Comparison of ENCODE assay signal across 1 cellular context in genomic region chr14:39266871-39267591, GRCh38.
A peak's percentile ranks its signal among the peaks of the same experiment; 100 is the strongest.
TF ChIP-seq lines count a peak whose summit lies in the region.

No MANE protein-coding gene starts in this region.

TF ChIP-seq in HepG2, 621 proteins besides CTCF, POLR2A, EP300 and RAD21 (continued from another document and continues in another):
- TF ChIP-seq, protein P1, sequence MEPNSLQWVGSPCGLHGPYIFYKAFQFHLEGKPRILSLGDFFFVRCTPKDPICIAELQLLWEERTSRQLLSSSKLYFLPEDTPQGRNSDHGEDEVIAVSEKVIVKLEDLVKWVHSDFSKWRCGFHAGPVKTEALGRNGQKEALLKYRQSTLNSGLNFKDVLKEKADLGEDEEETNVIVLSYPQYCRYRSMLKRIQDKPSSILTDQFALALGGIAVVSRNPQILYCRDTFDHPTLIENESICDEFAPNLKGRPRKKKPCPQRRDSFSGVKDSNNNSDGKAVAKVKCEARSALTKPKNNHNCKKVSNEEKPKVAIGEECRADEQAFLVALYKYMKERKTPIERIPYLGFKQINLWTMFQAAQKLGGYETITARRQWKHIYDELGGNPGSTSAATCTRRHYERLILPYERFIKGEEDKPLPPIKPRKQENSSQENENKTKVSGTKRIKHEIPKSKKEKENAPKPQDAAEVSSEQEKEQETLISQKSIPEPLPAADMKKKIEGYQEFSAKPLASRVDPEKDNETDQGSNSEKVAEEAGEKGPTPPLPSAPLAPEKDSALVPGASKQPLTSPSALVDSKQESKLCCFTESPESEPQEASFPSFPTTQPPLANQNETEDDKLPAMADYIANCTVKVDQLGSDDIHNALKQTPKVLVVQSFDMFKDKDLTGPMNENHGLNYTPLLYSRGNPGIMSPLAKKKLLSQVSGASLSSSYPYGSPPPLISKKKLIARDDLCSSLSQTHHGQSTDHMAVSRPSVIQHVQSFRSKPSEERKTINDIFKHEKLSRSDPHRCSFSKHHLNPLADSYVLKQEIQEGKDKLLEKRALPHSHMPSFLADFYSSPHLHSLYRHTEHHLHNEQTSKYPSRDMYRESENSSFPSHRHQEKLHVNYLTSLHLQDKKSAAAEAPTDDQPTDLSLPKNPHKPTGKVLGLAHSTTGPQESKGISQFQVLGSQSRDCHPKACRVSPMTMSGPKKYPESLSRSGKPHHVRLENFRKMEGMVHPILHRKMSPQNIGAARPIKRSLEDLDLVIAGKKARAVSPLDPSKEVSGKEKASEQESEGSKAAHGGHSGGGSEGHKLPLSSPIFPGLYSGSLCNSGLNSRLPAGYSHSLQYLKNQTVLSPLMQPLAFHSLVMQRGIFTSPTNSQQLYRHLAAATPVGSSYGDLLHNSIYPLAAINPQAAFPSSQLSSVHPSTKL (CRISPR knock-in tag; IDR thresholded peaks at IDR 0.05), result peak; percentile 74
- TF ChIP-seq THAP11 (CRISPR knock-in tag; IDR thresholded peaks at IDR 0.05), result peak; percentile 68; the same call in 1 of the 2 replicates
- TF ChIP-seq IKZF4 (CRISPR knock-in tag; IDR thresholded peaks at IDR 0.05; ENCODE audit: borderline replicate concordance, low read depth, not compliant biosample characterization), result peak; percentile 36
- TF ChIP-seq ZHX1 (CRISPR knock-in tag; IDR thresholded peaks at IDR 0.05; ENCODE audit: low read depth), result no peak
- TF ChIP-seq PAF1 (CRISPR knock-in tag; IDR thresholded peaks at IDR 0.05), result no peak; the same call in none of the 2 replicates
- peak; percentile 96 for TF ChIP-seq SAFB2 (CRISPR knock-in tag; IDR thresholded peaks at IDR 0.05; ENCODE audit: borderline replicate concordance, low read depth)
- peak; percentile 98 for TF ChIP-seq ZBTB7B (CRISPR knock-in tag; IDR thresholded peaks at IDR 0.05)
- no peak for TF ChIP-seq FOXA3 (CRISPR knock-in tag; IDR thresholded peaks at IDR 0.05)
- TF ChIP-seq ATF7-NPFF (CRISPR knock-in tag; IDR thresholded peaks at IDR 0.05; ENCODE audit: low read depth), result peak; percentile 70; the same call in 1 of the 2 replicates
- peak; percentile 97 for TF ChIP-seq SRY (CRISPR knock-in tag; IDR thresholded peaks at IDR 0.05)
- TF ChIP-seq, protein P2, sequence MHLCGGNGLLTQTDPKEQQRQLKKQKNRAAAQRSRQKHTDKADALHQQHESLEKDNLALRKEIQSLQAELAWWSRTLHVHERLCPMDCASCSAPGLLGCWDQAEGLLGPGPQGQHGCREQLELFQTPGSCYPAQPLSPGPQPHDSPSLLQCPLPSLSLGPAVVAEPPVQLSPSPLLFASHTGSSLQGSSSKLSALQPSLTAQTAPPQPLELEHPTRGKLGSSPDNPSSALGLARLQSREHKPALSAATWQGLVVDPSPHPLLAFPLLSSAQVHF (CRISPR knock-in tag; IDR thresholded peaks at IDR 0.05), result peak; percentile 74
- TF ChIP-seq NFYB (CRISPR knock-in tag; IDR thresholded peaks at IDR 0.05), result peak; percentile 53
- peak; percentile 93 for TF ChIP-seq SSRP1 (CRISPR knock-in tag; IDR thresholded peaks at IDR 0.05)
- no peak for TF ChIP-seq SUZ12 (IDR thresholded peaks at IDR 0.05; ENCODE audit: low read depth, low read length)
- TF ChIP-seq SIN3A (IDR thresholded peaks at IDR 0.05; ENCODE audit: borderline replicate concordance, low read depth, low read length), result peak; percentile 65
- TF ChIP-seq, protein P3, sequence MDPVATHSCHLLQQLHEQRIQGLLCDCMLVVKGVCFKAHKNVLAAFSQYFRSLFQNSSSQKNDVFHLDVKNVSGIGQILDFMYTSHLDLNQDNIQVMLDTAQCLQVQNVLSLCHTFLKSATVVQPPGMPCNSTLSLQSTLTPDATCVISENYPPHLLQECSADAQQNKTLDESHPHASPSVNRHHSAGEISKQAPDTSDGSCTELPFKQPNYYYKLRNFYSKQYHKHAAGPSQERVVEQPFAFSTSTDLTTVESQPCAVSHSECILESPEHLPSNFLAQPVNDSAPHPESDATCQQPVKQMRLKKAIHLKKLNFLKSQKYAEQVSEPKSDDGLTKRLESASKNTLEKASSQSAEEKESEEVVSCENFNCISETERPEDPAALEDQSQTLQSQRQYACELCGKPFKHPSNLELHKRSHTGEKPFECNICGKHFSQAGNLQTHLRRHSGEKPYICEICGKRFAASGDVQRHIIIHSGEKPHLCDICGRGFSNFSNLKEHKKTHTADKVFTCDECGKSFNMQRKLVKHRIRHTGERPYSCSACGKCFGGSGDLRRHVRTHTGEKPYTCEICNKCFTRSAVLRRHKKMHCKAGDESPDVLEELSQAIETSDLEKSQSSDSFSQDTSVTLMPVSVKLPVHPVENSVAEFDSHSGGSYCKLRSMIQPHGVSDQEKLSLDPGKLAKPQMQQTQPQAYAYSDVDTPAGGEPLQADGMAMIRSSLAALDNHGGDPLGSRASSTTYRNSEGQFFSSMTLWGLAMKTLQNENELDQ (CRISPR knock-in tag; IDR thresholded peaks at IDR 0.05; ENCODE audit: borderline replicate concordance), result peak; percentile 61; the same call in 1 of the 2 replicates
- peak; percentile 96 for TF ChIP-seq KLF15 (CRISPR knock-in tag; IDR thresholded peaks at IDR 0.05; ENCODE audit: borderline replicate concordance)
- TF ChIP-seq ZNF121 (CRISPR knock-in tag; IDR thresholded peaks at IDR 0.05), result peak; percentile 80
- peak; percentile 60; the same call in 1 of the 2 replicates for TF ChIP-seq ZSCAN22 (CRISPR knock-in tag; IDR thresholded peaks at IDR 0.05)
- TF ChIP-seq ZC3H13 (CRISPR knock-in tag; IDR thresholded peaks at IDR 0.05), result peak; percentile 81
- peak; percentile 84 for TF ChIP-seq ZNF317 (CRISPR knock-in tag; IDR thresholded peaks at IDR 0.05)
- peak; percentile 99 for TF ChIP-seq ZSCAN5A (CRISPR knock-in tag; IDR thresholded peaks at IDR 0.05; ENCODE audit: borderline replicate concordance)
- no peak for TF ChIP-seq ZNF329 (CRISPR knock-in tag; IDR thresholded peaks at IDR 0.05; ENCODE audit: low read depth)
- TF ChIP-seq ZFP62 (CRISPR knock-in tag; IDR thresholded peaks at IDR 0.05), result peak; percentile 92
- TF ChIP-seq ZNF274 (CRISPR knock-in tag; IDR thresholded peaks at IDR 0.05), result peak; percentile 85
- peak; percentile 93; the same call in 1 of the 2 replicates for TF ChIP-seq AKAP8 (CRISPR knock-in tag; IDR thresholded peaks at IDR 0.05)
- TF ChIP-seq STAT6 (CRISPR knock-in tag; IDR thresholded peaks at IDR 0.05; ENCODE audit: borderline replicate concordance), result no peak; the same call in 1 of the 2 replicates
- TF ChIP-seq, protein P4, sequence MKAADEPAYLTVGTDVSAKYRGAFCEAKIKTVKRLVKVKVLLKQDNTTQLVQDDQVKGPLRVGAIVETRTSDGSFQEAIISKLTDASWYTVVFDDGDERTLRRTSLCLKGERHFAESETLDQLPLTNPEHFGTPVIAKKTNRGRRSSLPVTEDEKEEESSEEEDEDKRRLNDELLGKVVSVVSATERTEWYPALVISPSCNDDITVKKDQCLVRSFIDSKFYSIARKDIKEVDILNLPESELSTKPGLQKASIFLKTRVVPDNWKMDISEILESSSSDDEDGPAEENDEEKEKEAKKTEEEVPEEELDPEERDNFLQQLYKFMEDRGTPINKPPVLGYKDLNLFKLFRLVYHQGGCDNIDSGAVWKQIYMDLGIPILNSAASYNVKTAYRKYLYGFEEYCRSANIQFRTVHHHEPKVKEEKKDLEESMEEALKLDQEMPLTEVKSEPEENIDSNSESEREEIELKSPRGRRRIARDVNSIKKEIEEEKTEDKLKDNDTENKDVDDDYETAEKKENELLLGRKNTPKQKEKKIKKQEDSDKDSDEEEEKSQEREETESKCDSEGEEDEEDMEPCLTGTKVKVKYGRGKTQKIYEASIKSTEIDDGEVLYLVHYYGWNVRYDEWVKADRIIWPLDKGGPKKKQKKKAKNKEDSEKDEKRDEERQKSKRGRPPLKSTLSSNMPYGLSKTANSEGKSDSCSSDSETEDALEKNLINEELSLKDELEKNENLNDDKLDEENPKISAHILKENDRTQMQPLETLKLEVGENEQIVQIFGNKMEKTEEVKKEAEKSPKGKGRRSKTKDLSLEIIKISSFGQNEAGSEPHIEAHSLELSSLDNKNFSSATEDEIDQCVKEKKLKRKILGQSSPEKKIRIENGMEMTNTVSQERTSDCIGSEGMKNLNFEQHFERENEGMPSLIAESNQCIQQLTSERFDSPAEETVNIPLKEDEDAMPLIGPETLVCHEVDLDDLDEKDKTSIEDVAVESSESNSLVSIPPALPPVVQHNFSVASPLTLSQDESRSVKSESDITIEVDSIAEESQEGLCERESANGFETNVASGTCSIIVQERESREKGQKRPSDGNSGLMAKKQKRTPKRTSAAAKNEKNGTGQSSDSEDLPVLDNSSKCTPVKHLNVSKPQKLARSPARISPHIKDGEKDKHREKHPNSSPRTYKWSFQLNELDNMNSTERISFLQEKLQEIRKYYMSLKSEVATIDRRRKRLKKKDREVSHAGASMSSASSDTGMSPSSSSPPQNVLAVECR (CRISPR knock-in tag; IDR thresholded peaks at IDR 0.05; ENCODE audit: borderline replicate concordance), result peak; percentile 96
- peak; percentile 96 for TF ChIP-seq DNMT3B (CRISPR knock-in tag; conservative IDR thresholded peaks at IDR 0.05)
- peak; percentile 42; the same call in 1 of the 2 replicates for TF ChIP-seq ZNF335 (CRISPR knock-in tag; IDR thresholded peaks at IDR 0.05)
- TF ChIP-seq ZNF552 (CRISPR knock-in tag; IDR thresholded peaks at IDR 0.05; ENCODE audit: borderline replicate concordance), result peak; percentile 93
- TF ChIP-seq, protein P5, sequence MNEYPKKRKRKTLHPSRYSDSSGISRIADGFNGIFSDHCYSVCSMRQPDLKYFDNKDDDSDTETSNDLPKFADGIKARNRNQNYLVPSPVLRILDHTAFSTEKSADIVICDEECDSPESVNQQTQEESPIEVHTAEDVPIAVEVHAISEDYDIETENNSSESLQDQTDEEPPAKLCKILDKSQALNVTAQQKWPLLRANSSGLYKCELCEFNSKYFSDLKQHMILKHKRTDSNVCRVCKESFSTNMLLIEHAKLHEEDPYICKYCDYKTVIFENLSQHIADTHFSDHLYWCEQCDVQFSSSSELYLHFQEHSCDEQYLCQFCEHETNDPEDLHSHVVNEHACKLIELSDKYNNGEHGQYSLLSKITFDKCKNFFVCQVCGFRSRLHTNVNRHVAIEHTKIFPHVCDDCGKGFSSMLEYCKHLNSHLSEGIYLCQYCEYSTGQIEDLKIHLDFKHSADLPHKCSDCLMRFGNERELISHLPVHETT (CRISPR knock-in tag; conservative IDR thresholded peaks at IDR 0.05), result peak; percentile 85
- TF ChIP-seq ATAD3A (CRISPR knock-in tag; IDR thresholded peaks at IDR 0.05), result peak; percentile 27
- TF ChIP-seq CBX5 (CRISPR knock-in tag; IDR thresholded peaks at IDR 0.05; ENCODE audit: borderline replicate concordance), result peak; percentile 76
- TF ChIP-seq GTF2F1 (IDR thresholded peaks at IDR 0.05; ENCODE audit: low read length), result no peak
- TF ChIP-seq ZBTB14 (CRISPR knock-in tag; IDR thresholded peaks at IDR 0.05), result no peak; the same call in none of the 2 replicates
- TF ChIP-seq ZNF879 (CRISPR knock-in tag; IDR thresholded peaks at IDR 0.05), result peak; percentile 89
- TF ChIP-seq SRSF4 (IDR thresholded peaks at IDR 0.05; ENCODE audit: low read depth, low read length, poor library complexity, severe bottlenecking), result peak; percentile 35
